In genomic region chr19:10461047-10461949, GRCh38 we compare ENCODE assay signal across 8 cellular contexts. TPM values are rescaled to one million over a fixed set of nuclear protein-coding genes. Genes with fewer than 3 reads are reported as not detected.
DNase-seq lines count a peak whose midpoint lies in the region; ATAC-seq and TF ChIP-seq lines count a peak whose summit lies in the region.

No MANE protein-coding gene starts in this region.

- DNase-seq in A172 (ENCODE audit: low spot score) (peak; percentile 94), RKO (ENCODE audit: low spot score) (peak; percentile 91), fibroblast of the aortic adventitia (ENCODE audit: low read depth) (peak; percentile 80)
- peak; percentile 81 for DNase-seq in activated T-helper 9 cell treated with anti-CD3 and anti-CD28 coated beads, Interleukin-2, amount 50 U/mL, for 16 hours (ENCODE audit: low read depth)

- H3K4me1 Mint-ChIP-seq in nephron, result no peaks in the 10 kb centered on the region
- H3K4me1 Mint-ChIP-seq in stimulated activated memory B cell treated with anti-CD40 and anti-IgM and Interleukin-4, amounts not matched to agents 10 μg/mL and 1 μg/mL and 100 μg/mL, for 72 hours, result peaks cover 18% of the 10 kb centered on the region

- H3K36me3 Mint-ChIP-seq in nephron (ENCODE audit: low read depth), result no peaks in the 10 kb centered on the region
- H3K36me3 Mint-ChIP-seq in stimulated activated memory B cell treated with anti-CD40 and anti-IgM and Interleukin-4, amounts not matched to agents 10 μg/mL and 1 μg/mL and 100 μg/mL, for 72 hours, result peaks cover 10% of the 10 kb centered on the region

- TF ChIP-seq CTCF in fibroblast of the aortic adventitia (IDR thresholded peaks at IDR 0.05; ENCODE audit: insufficient read depth, low read length) (no peak), nephron (IDR thresholded peaks at IDR 0.05; ENCODE audit: unreplicated experiment in 3 of 3) (no peak)

- H3K4me3 Mint-ChIP-seq in nephron, result peak overlapping the region; percentile 67 to 72 (median 72)
- H3K4me3 Mint-ChIP-seq in stimulated activated memory B cell treated with anti-CD40 and anti-IgM and Interleukin-4, amounts not matched to agents 10 μg/mL and 1 μg/mL and 100 μg/mL, for 72 hours, result peak overlapping the region; percentile 53

- no peaks in the 10 kb centered on the region for H3K9me3 Mint-ChIP-seq in nephron
- H3K9me3 Mint-ChIP-seq in stimulated activated memory B cell treated with anti-CD40 and anti-IgM and Interleukin-4, amounts not matched to agents 10 μg/mL and 1 μg/mL and 100 μg/mL, for 72 hours, result no peaks in the 10 kb centered on the region

- peak overlapping the region in 1 of 3 experiments; percentile 51 for H3K27ac Mint-ChIP-seq in nephron
- H3K27ac Mint-ChIP-seq in stimulated activated memory B cell treated with anti-CD40 and anti-IgM and Interleukin-4, amounts not matched to agents 10 μg/mL and 1 μg/mL and 100 μg/mL, for 72 hours, result no peak overlapping the region

- peak overlapping the region; percentile 35 for H3K4me3 ChIP-seq in fibroblast of the aortic adventitia (ENCODE audit: low read depth, low read length)

- no peaks in the 10 kb centered on the region for H3K27me3 Mint-ChIP-seq in nephron (ENCODE audit: low read depth)
- no peaks in the 10 kb centered on the region for H3K27me3 Mint-ChIP-seq in stimulated activated memory B cell treated with anti-CD40 and anti-IgM and Interleukin-4, amounts not matched to agents 10 μg/mL and 1 μg/mL and 100 μg/mL, for 72 hours

- ATAC-seq in GM18907 (IDR thresholded peaks at IDR 0.05; ENCODE audit: unreplicated experiment), result peak; percentile 76
- ATAC-seq in HG03439 (IDR thresholded peaks at IDR 0.05; ENCODE audit: unreplicated experiment), result peak; percentile 75
- ATAC-seq in stimulated activated memory B cell treated with anti-CD40 and anti-IgM and Interleukin-4, amounts not matched to agents 10 μg/mL and 1 μg/mL and 100 μg/mL, for 72 hours, result peak; percentile 97

RNA-seq across cellular contexts. Expression of gene PDE4A, which starts 41.0 kb away (rescaled TPM):
- total RNA-seq in A172 (2014; rRNA removed; shearing (Covaris generic)), result 0.41 and 1.3 TPM in 2 replicates
- 1.8 and 7.0 TPM in 2 replicates for total RNA-seq in fibroblast of the aortic adventitia (ENCODE audit: low replicate concordance)

RNA-seq across cellular contexts. Expression of gene KEAP1, which starts 41.9 kb away (rescaled TPM):
- total RNA-seq in A172 (2014; rRNA removed; shearing (Covaris generic)), result 118 and 128 TPM in 2 replicates
- total RNA-seq in fibroblast of the aortic adventitia (ENCODE audit: low replicate concordance), result 62.5 and 130 TPM in 2 replicates

RNA-seq across cellular contexts. Expression of gene S1PR5, which starts 55.9 kb away (rescaled TPM):
- total RNA-seq in A172 (2014; rRNA removed; shearing (Covaris generic)), result 7.9 and 9.0 TPM in 2 replicates
- 0.27 and 0.41 TPM in 2 replicates for total RNA-seq in fibroblast of the aortic adventitia (ENCODE audit: low replicate concordance)

RNA-seq across cellular contexts. Expression of gene CDC37, which starts 58.0 kb away (rescaled TPM):
- 260 and 268 TPM in 2 replicates for total RNA-seq in A172 (2014; rRNA removed; shearing (Covaris generic))
- 60.5 and 151 TPM in 2 replicates for total RNA-seq in fibroblast of the aortic adventitia (ENCODE audit: low replicate concordance)

Comparison
In these comparisons a context has a peak if more than half of its experiments do, and no peak if none do; other contexts are left out.
1. Peak in every context shown above with its lines: DNase-seq, ATAC-seq and H3K4me3 ChIP-seq.